ENCODE assay signal across 14 cellular contexts in the genomic region with DNA sequence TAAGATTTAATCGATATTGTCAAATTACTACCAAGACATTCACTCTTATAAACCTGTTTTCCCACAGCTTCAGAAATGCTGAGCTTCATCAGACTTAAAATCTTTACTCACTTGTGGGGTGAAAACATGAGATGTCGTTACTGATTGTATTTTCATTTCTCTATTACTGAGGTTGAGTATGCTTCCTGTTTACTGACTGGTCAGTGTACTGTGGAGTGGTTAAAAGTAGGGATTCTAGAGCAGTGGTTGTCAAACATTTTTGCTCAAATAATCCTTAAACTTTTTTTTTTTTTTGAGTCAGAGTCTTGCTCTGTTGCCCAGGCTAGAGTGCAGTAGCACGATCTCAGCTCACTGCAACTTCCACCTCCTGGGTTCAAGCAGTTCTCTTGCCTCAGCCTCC.
DNase-seq lines count a peak whose midpoint lies in the region; ATAC-seq lines count a peak whose summit lies in the region.
"Had no signal": no experiment of that assay in that cellular context is flagged by ENCODE, and none has a peak within 500 bp of the region (broad histone marks: within the 10 kb centered on the region; RNA-seq: fewer than 3 reads in every experiment).

No MANE protein-coding gene starts in this region.

- peak; percentile 94 for ATAC-seq in GM21576 (IDR thresholded peaks at IDR 0.05; ENCODE audit: unreplicated experiment)
- ATAC-seq in HG03159 (IDR thresholded peaks at IDR 0.05; ENCODE audit: unreplicated experiment): peak; percentile 84
- ATAC-seq: heart right ventricle, Panc1 had no signal

- peak; percentile 49 for DNase-seq in NOMO-1 treated with DMSO at 0.1 percent for 48 hours (lab: John Stamatoyannopoulos, UW; ENCODE audit: unreplicated experiment)
- DNase-seq in NOMO-1 treated with dmso at 0.1 percent for 144 hours (lab: John Stamatoyannopoulos, UW; ENCODE audit: unreplicated experiment): no peak
- no peak for DNase-seq in AG08396 (ENCODE audit: low spot score)
- no peak for DNase-seq in kidney glomerular epithelial cell (lab: John Stamatoyannopoulos, UW)
- DNase-seq in NCI-H2029 treated with DMSO at 0.1 percent for 48 hours (lab: John Stamatoyannopoulos, UW): no peak
- DNase-seq in activated CD8-positive, alpha-beta memory T cell treated with anti-CD3 and anti-CD28 coated beads for 24 hours: no peak
- DNase-seq: 8988T, activated gamma-delta T cell, heart right ventricle, Kasumi-1, left ventricle myocardium inferior had no signal
